18 cellular contexts compared by ENCODE assay signal in the genomic region with DNA sequence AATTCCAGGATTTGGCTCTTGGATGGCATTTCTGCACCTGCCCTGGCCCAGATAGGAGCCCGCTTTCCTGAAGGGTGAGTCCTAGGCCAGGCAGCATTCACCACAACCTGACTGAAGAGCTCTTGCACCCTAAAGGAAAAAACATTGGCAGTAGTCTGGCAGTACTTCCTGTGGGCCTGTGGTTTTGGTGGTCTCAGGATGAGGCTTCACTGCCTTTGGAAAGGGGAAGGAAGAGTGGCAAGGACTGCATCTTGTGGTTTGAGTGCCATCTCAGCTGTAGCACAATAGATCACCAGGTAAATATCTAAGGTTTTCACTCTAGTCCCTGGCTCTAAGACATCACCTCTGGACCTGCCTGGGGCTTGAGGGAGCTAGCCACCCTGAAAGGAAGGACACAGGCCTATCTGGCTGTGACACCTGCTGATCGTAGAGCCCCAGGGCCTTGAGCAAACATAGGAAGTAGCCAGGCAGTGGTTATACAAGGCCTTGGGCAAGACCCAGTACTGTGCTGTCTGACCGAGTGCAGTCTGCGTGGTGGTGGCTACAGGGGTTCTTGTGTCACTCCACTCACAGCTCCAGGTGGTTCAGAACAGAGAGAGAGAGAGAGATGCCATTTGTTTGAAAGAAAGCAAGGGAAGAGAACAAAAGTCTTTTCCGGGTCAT. TPM values are rescaled to one million over a fixed set of nuclear protein-coding genes. Genes with fewer than 3 reads are reported as not detected.
DNase-seq lines count a peak whose midpoint lies in the region; ATAC-seq lines count a peak whose summit lies in the region.
"Had no signal": no experiment of that assay in that cellular context is flagged by ENCODE, and none has a peak within 500 bp of the region (broad histone marks: within the 10 kb centered on the region; RNA-seq: fewer than 3 reads in every experiment).

No MANE protein-coding gene starts in this region.

- peaks cover 14 to 21% (median 19%) of the 10 kb centered on the region in 10 experiments for H3K4me1 ChIP-seq in BLaER1 treated with 17β-estradiol and CSF1 and Interleukin-3, amounts not matched to agents 10 nM and 100 nM

- intact Hi-C loops in posterior vena cava (cut with DNase I): no loop called here

- no peak for ATAC-seq in GM18498 (IDR thresholded peaks at IDR 0.05; ENCODE audit: unreplicated experiment)

- peaks cover 0 to 4% (median 0%) of the 10 kb centered on the region in 11 experiments; a peak in 1 of 22 replicates for H4K20me1 ChIP-seq in BLaER1 treated with 17β-estradiol and CSF1 and Interleukin-3, amounts not matched to agents 10 nM and 100 nM

- H3K4me3 ChIP-seq in BLaER1 treated with 17β-estradiol and CSF1 and Interleukin-3, amounts not matched to agents 10 nM and 100 nM: no peak overlapping the region
- H3K4me3 ChIP-seq: HAP-1 had no signal

- H3K9ac ChIP-seq in BLaER1 treated with 17β-estradiol and CSF1 and Interleukin-3, amounts not matched to agents 10 nM and 100 nM: no peak overlapping the region

- peak; percentile 85 for DNase-seq in KBM-7
- DNase-seq in NOMO-1 treated with DMSO at 0.1 percent for 48 hours (lab: John Stamatoyannopoulos, UW; ENCODE audit: unreplicated experiment): peak; percentile 46
- DNase-seq in islet precursor cell: peak; percentile 63
- no peak for DNase-seq in NCI-H774 (lab: John Stamatoyannopoulos, UW)
- no peak for DNase-seq in T-helper 1 cell
- DNase-seq in posterior vena cava (ENCODE audit: low spot score): no peak
- DNase-seq: CD8-positive, alpha-beta memory T cell; EL; NCI-H1105; NCI-H1694; NCI-H2227 treated with DMSO at 0.1 percent for 48 hours; NCI-H524; RPMI8226; SIG-M5 had no signal

- peak overlapping the region; percentile 56 to 76 (median 69) for H3K4me2 ChIP-seq in BLaER1 treated with 17β-estradiol and CSF1 and Interleukin-3, amounts not matched to agents 10 nM and 100 nM

- in situ Hi-C loops in KBM-7 (cut with MboI; ENCODE audit: low pct_unique_long_range_greater_than_20kb, low sequenced_read_pairs): no loop called here

- peak overlapping the region in 1 of 11 experiments; percentile 7; a peak in 1 of 22 replicates for H3K27ac ChIP-seq in BLaER1 treated with 17β-estradiol and CSF1 and Interleukin-3, amounts not matched to agents 10 nM and 100 nM
- H3K27ac ChIP-seq: HL-60 had no signal

- H3K27me3 ChIP-seq in BLaER1 treated with 17β-estradiol and CSF1 and Interleukin-3, amounts not matched to agents 10 nM and 100 nM: peaks cover 0 to 6% (median 0%) of the 10 kb centered on the region in 11 experiments; a peak in 2 of 22 replicates

- H3K36me3 ChIP-seq in BLaER1 treated with 17β-estradiol and CSF1 and Interleukin-3, amounts not matched to agents 10 nM and 100 nM: no peaks in the 10 kb centered on the region
- H3K36me3 ChIP-seq: HAP-1 had no signal

- H3K9me3 ChIP-seq in BLaER1 treated with 17β-estradiol and CSF1 and Interleukin-3, amounts not matched to agents 10 nM and 100 nM (replicated peaks in 1 of 11): no peaks in the 10 kb centered on the region
- H3K9me3 ChIP-seq: HAP-1 had no signal

RNA-seq across cellular contexts. Expression of a gene that starts 28.5 kb away (rescaled TPM):
- 10 to 100 TPM in 1 of 2 donors, 1 to 10 TPM in 1; 9.3 to 10.8 TPM for total RNA-seq in posterior vena cava
- total RNA-seq: CD8-positive, alpha-beta memory T cell had no signal

Comparison
In these comparisons a context has a peak if more than half of its experiments do, and no peak if none do; other contexts are left out.
1. DNase-seq: peak in KBM-7 (single experiment), NOMO-1 treated with DMSO at 0.1 percent for 48 hours (single experiment) and islet precursor cell (single experiment); none in NCI-H774 (single experiment), T-helper 1 cell (0 of 5) and posterior vena cava (single experiment).